In the genomic region with DNA sequence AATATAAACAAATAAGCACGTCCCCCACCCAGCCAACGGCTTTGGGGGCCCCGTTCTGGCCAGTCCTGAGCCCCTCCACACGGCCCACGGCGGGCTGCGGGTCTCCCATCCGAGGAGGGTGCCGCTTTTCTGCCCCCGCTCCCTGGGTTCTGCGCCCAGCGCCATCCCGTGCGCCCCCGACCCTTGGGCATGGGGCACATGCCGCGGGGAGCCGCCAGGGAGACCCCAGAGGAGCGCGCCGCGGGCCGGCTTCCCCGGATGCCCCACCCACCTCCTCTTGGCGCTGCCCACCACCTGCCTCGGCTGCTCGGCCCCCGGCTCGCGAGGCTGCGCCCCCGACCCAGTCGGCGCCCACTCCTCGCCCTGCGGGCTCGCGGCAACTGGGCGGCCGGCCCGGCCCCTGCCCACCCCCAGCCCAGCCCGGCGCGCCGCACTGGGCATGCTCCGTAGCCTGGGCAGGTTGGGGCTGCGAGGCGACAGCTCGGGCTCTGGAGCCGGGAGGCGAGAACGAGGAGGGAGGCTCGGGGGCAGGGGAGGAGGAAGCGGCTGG, we compare ENCODE assay signal across 8 cellular contexts. TPM values are rescaled to one million over a fixed set of nuclear protein-coding genes. Genes with fewer than 3 reads are reported as not detected.
DNase-seq lines count a peak whose midpoint lies in the region; ATAC-seq lines count a peak whose summit lies in the region.

No MANE protein-coding gene starts in this region.

- H3K27me3 Mint-ChIP-seq in CD4-positive, alpha-beta memory T cell = peaks cover 7 to 12% of the 10 kb centered on the region in 2 donors

- H3K4me3 Mint-ChIP-seq in CD4-positive, alpha-beta memory T cell = no peak overlapping the region

- peaks cover 1 to 5% (median 3%) of the 10 kb centered on the region in 4 donors for H3K4me1 Mint-ChIP-seq in CD4-positive, alpha-beta memory T cell

- H3K27ac Mint-ChIP-seq in CD4-positive, alpha-beta memory T cell = no peak overlapping the region

- H3K9me3 ChIP-seq in esophagus (ENCODE audit: control insufficient read depth in 2 of 2, insufficient read depth in 1 of 2, low read depth in 1 of 2, low read length in 1 of 2) (no peaks in the 10 kb centered on the region), muscle layer of duodenum (ENCODE audit: control insufficient read depth in 1 of 2, low read length in 2 of 2) (no peaks in the 10 kb centered on the region)
- H3K9me3 ChIP-seq in CD4-positive, alpha-beta memory T cell (ENCODE audit: control insufficient read depth in 1 of 2, low read length in 2 of 2) = no peaks in the 10 kb centered on the region

- ATAC-seq in GM21529 (IDR thresholded peaks at IDR 0.05; ENCODE audit: unreplicated experiment) (no peak), GM18907 (IDR thresholded peaks at IDR 0.05; ENCODE audit: unreplicated experiment) (no peak)

- WGBS in esophagus, 2 donors = 2 to 3% methylated on average over 38 to 54 of the region's 54 CpGs

- peaks cover 0 to 4% of the 10 kb centered on the region in 2 donors for H3K27me3 ChIP-seq in esophagus (ENCODE audit: control insufficient read depth in 1 of 2, insufficient read depth in 2 of 2, low read length in 2 of 2)
- no peaks in the 10 kb centered on the region for H3K27me3 ChIP-seq in muscle layer of duodenum (ENCODE audit: low read depth, low read length)
- no peaks in the 10 kb centered on the region for H3K27me3 ChIP-seq in CD4-positive, alpha-beta memory T cell (ENCODE audit: insufficient read depth, low read length)

- CTCF ChIA-PET in CD4-positive, alpha-beta memory T cell (lab: Charles Lee; ENCODE audit: partially characterized antibody) = no interaction called here

- H3K9me3 Mint-ChIP-seq in CD4-positive, alpha-beta memory T cell = peaks cover 0 to 22% (median 6%) of the 10 kb centered on the region in 8 donors

- H3K27ac ChIP-seq in esophagus (ENCODE audit: low read depth in 2 of 2, low read length in 1 of 2) (peak overlapping the region; percentile 28 to 77), muscle layer of duodenum (ENCODE audit: low read length) (peak overlapping the region; percentile 34)
- H3K27ac ChIP-seq in CD4-positive, alpha-beta memory T cell (ENCODE audit: low read depth, low read length) = no peak overlapping the region

- H3K4me3 ChIP-seq in esophagus (ENCODE audit: low read depth in 1 of 2, low read length in 2 of 2) (peak overlapping the region; percentile 62 to 72), muscle layer of duodenum (ENCODE audit: low read depth in 1 of 2, low read length in 2 of 2) (peak overlapping the region; percentile 72 to 97)
- H3K4me3 ChIP-seq in CD4-positive, alpha-beta memory T cell (ENCODE audit: low read length in 2 of 2) = no peak overlapping the region

- H3K36me3 Mint-ChIP-seq in CD4-positive, alpha-beta memory T cell = no peaks in the 10 kb centered on the region

- POLR2A ChIA-PET in CD4-positive, alpha-beta memory T cell (lab: Charles Lee; ENCODE audit: partially characterized antibody) = no interaction called here

- DNase-seq in GM03348 (ENCODE audit: low spot score) (peak; percentile 86), NCI-H69 (lab: John Stamatoyannopoulos, UW) (peak; percentile 97), germinal center (ENCODE audit: low spot score) (no peak)
- DNase-seq in CD4-positive, alpha-beta memory T cell = no peak

- peaks cover 0 to 2% of the 10 kb centered on the region in 2 donors for H3K4me1 ChIP-seq in esophagus (ENCODE audit: control insufficient read depth in 2 of 2, insufficient read depth in 2 of 2, low read length in 1 of 2)
- H3K4me1 ChIP-seq in muscle layer of duodenum (ENCODE audit: control insufficient read depth in 1 of 2, insufficient read depth in 2 of 2, low read length in 2 of 2) = peaks cover 0 to 6% of the 10 kb centered on the region in 2 donors
- no peaks in the 10 kb centered on the region for H3K4me1 ChIP-seq in CD4-positive, alpha-beta memory T cell (ENCODE audit: insufficient read depth, low read length)

- intact Hi-C loops in CD4-positive, alpha-beta memory T cell (cut with micrococcal nuclease) = no loop called here

- H3K36me3 ChIP-seq in esophagus (ENCODE audit: control insufficient read depth in 2 of 2, insufficient read depth in 2 of 2, low read length in 1 of 2) = no peaks in the 10 kb centered on the region
- no peaks in the 10 kb centered on the region for H3K36me3 ChIP-seq in muscle layer of duodenum (ENCODE audit: control insufficient read depth in 1 of 2, insufficient read depth in 2 of 2, low read length in 2 of 2)
- no peaks in the 10 kb centered on the region for H3K36me3 ChIP-seq in CD4-positive, alpha-beta memory T cell (ENCODE audit: insufficient read depth, low read length)

RNA-seq across cellular contexts. Expression of gene PLCB4, which starts 0.6 kb away (rescaled TPM):
- polyA plus RNA-seq in esophagus = 1 to 10 TPM; 1.9 to 2.2 TPM
- not detected for total RNA-seq in CD4-positive, alpha-beta memory T cell
- polyA plus RNA-seq in CD4-positive, alpha-beta memory T cell = not detected

Comparison
In these comparisons a context has a peak if more than half of its experiments do, and no peak if none do; other contexts are left out.
1. DNase-seq: peak in GM03348 (single experiment) and NCI-H69 (single experiment); none in germinal center (single experiment) and CD4-positive, alpha-beta memory T cell (0 of 5).
2. H3K4me3 ChIP-seq: peak in esophagus (2 of 2) and muscle layer of duodenum (2 of 2); none in CD4-positive, alpha-beta memory T cell (0 of 2).